ENCODE assay signal across 14 cellular contexts in genomic region chr2:36858551-36859365, GRCh38.
A peak's percentile ranks its signal among the peaks of the same experiment; 100 is the strongest.
DNase-seq lines count a peak whose midpoint lies in the region; ATAC-seq, FAIRE-seq and TF ChIP-seq lines count a peak whose summit lies in the region.
"Had no signal": no experiment of that assay in that cellular context is flagged by ENCODE, and none has a peak within 500 bp of the region (broad histone marks: within the 10 kb centered on the region; RNA-seq: fewer than 3 reads in every experiment).

No MANE protein-coding gene starts in this region.

- peak overlapping the region in 6 of 9 donors; percentile 1 to 31 (median 8) for H3K27ac Mint-ChIP-seq in naive thymus-derived CD4-positive, alpha-beta T cell

- H3K4me3 Mint-ChIP-seq in naive thymus-derived CD4-positive, alpha-beta T cell = no peak overlapping the region

- H3K27ac ChIP-seq in naive thymus-derived CD4-positive, alpha-beta T cell (ENCODE audit: low read depth, low read length) = no peak overlapping the region
- no peak overlapping the region for H3K27ac ChIP-seq in foreskin keratinocyte
- H3K27ac ChIP-seq: breast epithelium, HL-60, RWPE1 had no signal

- peaks cover 0 to 22% (median 0%) of the 10 kb centered on the region in 3 experiments for H3K36me3 ChIP-seq in naive thymus-derived CD4-positive, alpha-beta T cell (ENCODE audit: control insufficient read depth in 2 of 3, insufficient read depth in 3 of 3, low read length in 3 of 3)
- H3K36me3 ChIP-seq: breast epithelium had no signal

- peak; percentile 57 for ATAC-seq in GM18868 (IDR thresholded peaks at IDR 0.05; ENCODE audit: unreplicated experiment)
- ATAC-seq in GM21825 (IDR thresholded peaks at IDR 0.05; ENCODE audit: unreplicated experiment) = peak; percentile 73
- no peak for ATAC-seq in naive thymus-derived CD4-positive, alpha-beta T cell
- no peak for ATAC-seq in foreskin keratinocyte

- CTCF ChIA-PET in naive thymus-derived CD4-positive, alpha-beta T cell (lab: Charles Lee) = interaction anchor here (0.6 kb wide), 1 partner anchor 678 kb away, joined by 3 read pairs; no protein-coding TSS in a partner anchor

- peaks cover 0 to 12% (median 0%) of the 10 kb centered on the region in 7 donors for H3K4me1 Mint-ChIP-seq in naive thymus-derived CD4-positive, alpha-beta T cell

- H3K9me3 Mint-ChIP-seq in naive thymus-derived CD4-positive, alpha-beta T cell = peaks cover 0 to 4% (median 0%) of the 10 kb centered on the region in 11 donors

- no peaks in the 10 kb centered on the region for H3K27me3 ChIP-seq in naive thymus-derived CD4-positive, alpha-beta T cell (ENCODE audit: control insufficient read depth in 2 of 2, insufficient read depth in 2 of 2, low read length in 2 of 2)
- no peaks in the 10 kb centered on the region for H3K27me3 ChIP-seq in foreskin keratinocyte
- H3K27me3 ChIP-seq: breast epithelium had no signal

- H3K9me3 ChIP-seq in naive thymus-derived CD4-positive, alpha-beta T cell (ENCODE audit: control insufficient read depth in 2 of 3, low read length in 3 of 3) = no peaks in the 10 kb centered on the region
- H3K9me3 ChIP-seq: breast epithelium had no signal

- no peaks in the 10 kb centered on the region for H3K27me3 Mint-ChIP-seq in naive thymus-derived CD4-positive, alpha-beta T cell

- no peaks in the 10 kb centered on the region for H3K4me1 ChIP-seq in naive thymus-derived CD4-positive, alpha-beta T cell (ENCODE audit: control insufficient read depth in 2 of 2, insufficient read depth in 2 of 2, low read length in 2 of 2)
- peaks cover 8% of the 10 kb centered on the region for H3K4me1 ChIP-seq in foreskin keratinocyte
- H3K4me1 ChIP-seq: breast epithelium had no signal

- H3K4me3 ChIP-seq in naive thymus-derived CD4-positive, alpha-beta T cell (ENCODE audit: low read length) = no peak overlapping the region
- H3K4me3 ChIP-seq: breast epithelium had no signal

- POLR2A ChIA-PET in naive thymus-derived CD4-positive, alpha-beta T cell (lab: Charles Lee) = no interaction called here

- peak; percentile 69 for FAIRE-seq in HTR-8/SVneo (lab: Jason Lieb, UNC)

- DNase-seq in HTR-8/SVneo (ENCODE audit: insufficient read length, low spot score) (no peak), foreskin keratinocyte (no peak), NCI-H1694 (lab: John Stamatoyannopoulos, UW) (no peak), NCI-H774 (lab: John Stamatoyannopoulos, UW) (no peak), DMS 273 (lab: John Stamatoyannopoulos, UW; ENCODE audit: unreplicated experiment) (no peak)
- no peak for DNase-seq in naive thymus-derived CD4-positive, alpha-beta T cell
- DNase-seq: activated CD4-positive, alpha-beta T cell treated with anti-CD3 and anti-CD28 coated beads, Interleukin-2, amount 50 U/mL, for 1 hour; DMS153; NCI-H2029 treated with DMSO at 0.1 percent for 48 hours had no signal

- no peak for TF ChIP-seq CTCF in foreskin keratinocyte (conservative IDR thresholded peaks at IDR 0.05)

- peaks cover 33 to 62% (median 42%) of the 10 kb centered on the region in 5 donors for H3K36me3 Mint-ChIP-seq in naive thymus-derived CD4-positive, alpha-beta T cell

- intact Hi-C loops in naive thymus-derived CD4-positive, alpha-beta T cell (cut with micrococcal nuclease) = no loop called here

Comparison
In these comparisons a context has a peak if more than half of its experiments do, and no peak if none do; other contexts are left out.
1. ATAC-seq: peak in GM18868 (single experiment) and GM21825 (single experiment); none in naive thymus-derived CD4-positive, alpha-beta T cell (single experiment) and foreskin keratinocyte (single experiment).